1 cellular context compared by ENCODE assay signal in genomic region chr5:129172561-129172960, GRCh38.
TF ChIP-seq lines count a peak whose summit lies in the region.

No MANE protein-coding gene starts in this region.

TF ChIP-seq in HCT116, 20 proteins besides CTCF, POLR2A, EP300 and RAD21 (continued from another document):
- TF ChIP-seq REST (IDR thresholded peaks at IDR 0.05; ENCODE audit: low read depth) (no peak), ELF1 (IDR thresholded peaks at IDR 0.05; ENCODE audit: borderline replicate concordance, low read depth) (no peak), JUND (IDR thresholded peaks at IDR 0.05) (no peak), ATF3 (IDR thresholded peaks at IDR 0.05) (no peak), EGR1 (IDR thresholded peaks at IDR 0.05; ENCODE audit: low read depth) (no peak)
TF ChIP-seq in HCT116: peak in this region for 0.
